1 cellular context compared by ENCODE assay signal in the genomic region with DNA sequence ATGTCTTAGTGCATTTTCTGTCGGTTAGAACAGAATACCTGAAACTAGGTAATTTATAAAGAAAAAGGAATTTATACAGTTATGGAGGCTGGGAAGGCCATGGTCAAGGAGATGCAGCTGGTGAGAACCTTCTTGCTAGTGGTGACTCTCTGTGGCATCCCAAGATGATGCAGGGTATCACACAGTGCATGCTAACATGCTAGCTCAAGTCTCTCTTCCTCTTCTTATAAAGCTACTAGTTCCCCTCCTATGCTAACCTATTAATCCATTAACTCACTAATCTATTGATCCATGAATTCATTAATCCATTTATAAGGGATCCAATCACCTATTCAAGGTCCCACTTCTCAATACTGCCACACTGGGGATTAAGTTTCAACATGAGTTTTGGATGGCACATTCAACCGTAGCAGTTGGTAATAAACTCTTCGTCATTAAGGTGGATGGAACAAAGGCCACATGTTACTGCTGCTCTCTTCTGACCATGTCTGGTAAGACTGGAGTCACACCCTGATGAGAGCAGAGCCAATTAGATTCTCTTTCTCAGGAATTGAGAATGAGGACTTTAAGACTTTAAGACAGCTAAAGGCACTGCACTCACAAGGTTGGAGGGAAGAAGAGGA.
TF ChIP-seq lines count a peak whose summit lies in the region.

No MANE protein-coding gene starts in this region.

TF ChIP-seq in GM12878, 131 proteins besides CTCF, POLR2A, EP300 and RAD21 (continued from another document and continues in another):
- TF ChIP-seq, protein P1, sequence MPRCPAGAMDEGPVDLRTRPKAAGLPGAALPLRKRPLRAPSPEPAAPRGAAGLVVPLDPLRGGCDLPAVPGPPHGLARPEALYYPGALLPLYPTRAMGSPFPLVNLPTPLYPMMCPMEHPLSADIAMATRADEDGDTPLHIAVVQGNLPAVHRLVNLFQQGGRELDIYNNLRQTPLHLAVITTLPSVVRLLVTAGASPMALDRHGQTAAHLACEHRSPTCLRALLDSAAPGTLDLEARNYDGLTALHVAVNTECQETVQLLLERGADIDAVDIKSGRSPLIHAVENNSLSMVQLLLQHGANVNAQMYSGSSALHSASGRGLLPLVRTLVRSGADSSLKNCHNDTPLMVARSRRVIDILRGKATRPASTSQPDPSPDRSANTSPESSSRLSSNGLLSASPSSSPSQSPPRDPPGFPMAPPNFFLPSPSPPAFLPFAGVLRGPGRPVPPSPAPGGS (IDR thresholded peaks at IDR 0.05; ENCODE audit: borderline replicate concordance, insufficient read depth, low read depth, low read length, poor library complexity, severe bottlenecking): no peak
- no peak for TF ChIP-seq NFYA (IDR thresholded peaks at IDR 0.05; ENCODE audit: borderline replicate concordance, low read depth, low read length)
- TF ChIP-seq IKZF2 (IDR thresholded peaks at IDR 0.05): peak in 1 of 2 experiments; percentile 64; a peak in 2 of 4 replicates
- TF ChIP-seq, protein P2, sequence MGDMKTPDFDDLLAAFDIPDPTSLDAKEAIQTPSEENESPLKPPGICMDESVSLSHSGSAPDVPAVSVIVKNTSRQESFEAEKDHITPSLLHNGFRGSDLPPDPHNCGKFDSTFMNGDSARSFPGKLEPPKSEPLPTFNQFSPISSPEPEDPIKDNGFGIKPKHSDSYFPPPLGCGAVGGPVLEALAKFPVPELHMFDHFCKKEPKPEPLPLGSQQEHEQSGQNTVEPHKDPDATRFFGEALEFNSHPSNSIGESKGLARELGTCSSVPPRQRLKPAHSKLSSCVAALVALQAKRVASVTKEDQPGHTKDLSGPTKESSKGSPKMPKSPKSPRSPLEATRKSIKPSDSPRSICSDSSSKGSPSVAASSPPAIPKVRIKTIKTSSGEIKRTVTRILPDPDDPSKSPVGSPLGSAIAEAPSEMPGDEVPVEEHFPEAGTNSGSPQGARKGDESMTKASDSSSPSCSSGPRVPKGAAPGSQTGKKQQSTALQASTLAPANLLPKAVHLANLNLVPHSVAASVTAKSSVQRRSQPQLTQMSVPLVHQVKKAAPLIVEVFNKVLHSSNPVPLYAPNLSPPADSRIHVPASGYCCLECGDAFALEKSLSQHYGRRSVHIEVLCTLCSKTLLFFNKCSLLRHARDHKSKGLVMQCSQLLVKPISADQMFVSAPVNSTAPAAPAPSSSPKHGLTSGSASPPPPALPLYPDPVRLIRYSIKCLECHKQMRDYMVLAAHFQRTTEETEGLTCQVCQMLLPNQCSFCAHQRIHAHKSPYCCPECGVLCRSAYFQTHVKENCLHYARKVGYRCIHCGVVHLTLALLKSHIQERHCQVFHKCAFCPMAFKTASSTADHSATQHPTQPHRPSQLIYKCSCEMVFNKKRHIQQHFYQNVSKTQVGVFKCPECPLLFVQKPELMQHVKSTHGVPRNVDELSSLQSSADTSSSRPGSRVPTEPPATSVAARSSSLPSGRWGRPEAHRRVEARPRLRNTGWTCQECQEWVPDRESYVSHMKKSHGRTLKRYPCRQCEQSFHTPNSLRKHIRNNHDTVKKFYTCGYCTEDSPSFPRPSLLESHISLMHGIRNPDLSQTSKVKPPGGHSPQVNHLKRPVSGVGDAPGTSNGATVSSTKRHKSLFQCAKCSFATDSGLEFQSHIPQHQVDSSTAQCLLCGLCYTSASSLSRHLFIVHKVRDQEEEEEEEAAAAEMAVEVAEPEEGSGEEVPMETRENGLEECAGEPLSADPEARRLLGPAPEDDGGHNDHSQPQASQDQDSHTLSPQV (IDR thresholded peaks at IDR 0.05): peak; percentile 46; the same call in 1 of the 2 replicates
- 0 out of 2 replicates have a peak, but pooled peaks have one; percentile 26 for TF ChIP-seq MLLT1 (IDR thresholded peaks at IDR 0.05)
- TF ChIP-seq BACH1 (IDR thresholded peaks at IDR 0.05; ENCODE audit: borderline replicate concordance): peak; percentile 15; the same call in 1 of the 2 replicates
- TF ChIP-seq YY1 (IDR thresholded peaks at IDR 0.05; ENCODE audit: low read depth, low read length): no peak
- TF ChIP-seq CBX5 (IDR thresholded peaks at IDR 0.05; ENCODE audit: low read depth): no peak
- no peak for TF ChIP-seq ASH2L (IDR thresholded peaks at IDR 0.05; ENCODE audit: borderline replicate concordance, low read depth)
- no peak for TF ChIP-seq SIX5 (IDR thresholded peaks at IDR 0.05; ENCODE audit: low read depth, low read length, severe bottlenecking)
- TF ChIP-seq, protein P3, sequence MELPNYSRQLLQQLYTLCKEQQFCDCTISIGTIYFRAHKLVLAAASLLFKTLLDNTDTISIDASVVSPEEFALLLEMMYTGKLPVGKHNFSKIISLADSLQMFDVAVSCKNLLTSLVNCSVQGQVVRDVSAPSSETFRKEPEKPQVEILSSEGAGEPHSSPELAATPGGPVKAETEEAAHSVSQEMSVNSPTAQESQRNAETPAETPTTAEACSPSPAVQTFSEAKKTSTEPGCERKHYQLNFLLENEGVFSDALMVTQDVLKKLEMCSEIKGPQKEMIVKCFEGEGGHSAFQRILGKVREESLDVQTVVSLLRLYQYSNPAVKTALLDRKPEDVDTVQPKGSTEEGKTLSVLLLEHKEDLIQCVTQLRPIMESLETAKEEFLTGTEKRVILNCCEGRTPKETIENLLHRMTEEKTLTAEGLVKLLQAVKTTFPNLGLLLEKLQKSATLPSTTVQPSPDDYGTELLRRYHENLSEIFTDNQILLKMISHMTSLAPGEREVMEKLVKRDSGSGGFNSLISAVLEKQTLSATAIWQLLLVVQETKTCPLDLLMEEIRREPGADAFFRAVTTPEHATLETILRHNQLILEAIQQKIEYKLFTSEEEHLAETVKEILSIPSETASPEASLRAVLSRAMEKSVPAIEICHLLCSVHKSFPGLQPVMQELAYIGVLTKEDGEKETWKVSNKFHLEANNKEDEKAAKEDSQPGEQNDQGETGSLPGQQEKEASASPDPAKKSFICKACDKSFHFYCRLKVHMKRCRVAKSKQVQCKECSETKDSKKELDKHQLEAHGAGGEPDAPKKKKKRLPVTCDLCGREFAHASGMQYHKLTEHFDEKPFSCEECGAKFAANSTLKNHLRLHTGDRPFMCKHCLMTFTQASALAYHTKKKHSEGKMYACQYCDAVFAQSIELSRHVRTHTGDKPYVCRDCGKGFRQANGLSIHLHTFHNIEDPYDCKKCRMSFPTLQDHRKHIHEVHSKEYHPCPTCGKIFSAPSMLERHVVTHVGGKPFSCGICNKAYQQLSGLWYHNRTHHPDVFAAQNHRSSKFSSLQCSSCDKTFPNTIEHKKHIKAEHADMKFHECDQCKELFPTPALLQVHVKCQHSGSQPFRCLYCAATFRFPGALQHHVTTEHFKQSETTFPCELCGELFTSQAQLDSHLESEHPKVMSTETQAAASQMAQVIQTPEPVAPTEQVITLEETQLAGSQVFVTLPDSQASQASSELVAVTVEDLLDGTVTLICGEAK (IDR thresholded peaks at IDR 0.05; ENCODE audit: borderline replicate concordance): no peak
- TF ChIP-seq, protein P4, sequence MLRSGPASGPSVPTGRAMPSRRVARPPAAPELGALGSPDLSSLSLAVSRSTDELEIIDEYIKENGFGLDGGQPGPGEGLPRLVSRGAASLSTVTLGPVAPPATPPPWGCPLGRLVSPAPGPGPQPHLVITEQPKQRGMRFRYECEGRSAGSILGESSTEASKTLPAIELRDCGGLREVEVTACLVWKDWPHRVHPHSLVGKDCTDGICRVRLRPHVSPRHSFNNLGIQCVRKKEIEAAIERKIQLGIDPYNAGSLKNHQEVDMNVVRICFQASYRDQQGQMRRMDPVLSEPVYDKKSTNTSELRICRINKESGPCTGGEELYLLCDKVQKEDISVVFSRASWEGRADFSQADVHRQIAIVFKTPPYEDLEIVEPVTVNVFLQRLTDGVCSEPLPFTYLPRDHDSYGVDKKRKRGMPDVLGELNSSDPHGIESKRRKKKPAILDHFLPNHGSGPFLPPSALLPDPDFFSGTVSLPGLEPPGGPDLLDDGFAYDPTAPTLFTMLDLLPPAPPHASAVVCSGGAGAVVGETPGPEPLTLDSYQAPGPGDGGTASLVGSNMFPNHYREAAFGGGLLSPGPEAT (IDR thresholded peaks at IDR 0.05; ENCODE audit: low read depth): no peak
- no peak for TF ChIP-seq RFX5 (IDR thresholded peaks at IDR 0.05; ENCODE audit: low read depth, low read length)
- TF ChIP-seq POU2F2 (IDR thresholded peaks at IDR 0.05; ENCODE audit: borderline replicate concordance, low read depth, low read length): peak; percentile 20; the same call in 1 of the 3 replicates
- no peak for TF ChIP-seq MTA3 (IDR thresholded peaks at IDR 0.05; ENCODE audit: borderline replicate concordance, low read length)
- peak; percentile 63 for TF ChIP-seq PAX5 (IDR thresholded peaks at IDR 0.05; ENCODE audit: borderline replicate concordance, low read depth, low read length)
- TF ChIP-seq EZH2 (IDR thresholded peaks at IDR 0.05; ENCODE audit: borderline replicate concordance, control insufficient read depth, low read depth, low read length): no peak
- no peak for TF ChIP-seq IKZF1 (conservative IDR thresholded peaks at IDR 0.05)
- no peak for TF ChIP-seq TCF7 (IDR thresholded peaks at IDR 0.05; ENCODE audit: borderline replicate concordance)
- no peak for TF ChIP-seq RBBP5 (conservative IDR thresholded peaks at IDR 0.05)
- TF ChIP-seq ZNF384 (IDR thresholded peaks at IDR 0.05; ENCODE audit: borderline replicate concordance, low read depth, low read length): no peak
- TF ChIP-seq ZNF274 (IDR thresholded peaks at IDR 0.05; ENCODE audit: insufficient read depth, insufficient read length): no peak
- no peak for TF ChIP-seq CHD4 (IDR thresholded peaks at IDR 0.05)
- TF ChIP-seq ATF7 (IDR thresholded peaks at IDR 0.05; ENCODE audit: low read depth): no peak
- no peak for TF ChIP-seq YBX1 (IDR thresholded peaks at IDR 0.05)
- TF ChIP-seq MTA2 (IDR thresholded peaks at IDR 0.05; ENCODE audit: low read depth): peak; percentile 26; the same call in 1 of the 2 replicates
- TF ChIP-seq CHD2 (IDR thresholded peaks at IDR 0.05; ENCODE audit: borderline replicate concordance, low read depth, low read length): no peak
- TF ChIP-seq SMC3 (IDR thresholded peaks at IDR 0.05; ENCODE audit: borderline replicate concordance, low read length): peak; percentile 24; the same call in 1 of the 2 replicates
- no peak for TF ChIP-seq SUZ12 (IDR thresholded peaks at IDR 0.05; ENCODE audit: unreplicated experiment)
- no peak for TF ChIP-seq FOXM1 (IDR thresholded peaks at IDR 0.05; ENCODE audit: low read depth, low read length)
- no peak for TF ChIP-seq TBL1XR1 (IDR thresholded peaks at IDR 0.05; ENCODE audit: low read depth, low read length)
- no peak for TF ChIP-seq TCF3 (IDR thresholded peaks at IDR 0.05; ENCODE audit: borderline replicate concordance, insufficient read depth, low read depth, low read length)
- TF ChIP-seq, protein P5, sequence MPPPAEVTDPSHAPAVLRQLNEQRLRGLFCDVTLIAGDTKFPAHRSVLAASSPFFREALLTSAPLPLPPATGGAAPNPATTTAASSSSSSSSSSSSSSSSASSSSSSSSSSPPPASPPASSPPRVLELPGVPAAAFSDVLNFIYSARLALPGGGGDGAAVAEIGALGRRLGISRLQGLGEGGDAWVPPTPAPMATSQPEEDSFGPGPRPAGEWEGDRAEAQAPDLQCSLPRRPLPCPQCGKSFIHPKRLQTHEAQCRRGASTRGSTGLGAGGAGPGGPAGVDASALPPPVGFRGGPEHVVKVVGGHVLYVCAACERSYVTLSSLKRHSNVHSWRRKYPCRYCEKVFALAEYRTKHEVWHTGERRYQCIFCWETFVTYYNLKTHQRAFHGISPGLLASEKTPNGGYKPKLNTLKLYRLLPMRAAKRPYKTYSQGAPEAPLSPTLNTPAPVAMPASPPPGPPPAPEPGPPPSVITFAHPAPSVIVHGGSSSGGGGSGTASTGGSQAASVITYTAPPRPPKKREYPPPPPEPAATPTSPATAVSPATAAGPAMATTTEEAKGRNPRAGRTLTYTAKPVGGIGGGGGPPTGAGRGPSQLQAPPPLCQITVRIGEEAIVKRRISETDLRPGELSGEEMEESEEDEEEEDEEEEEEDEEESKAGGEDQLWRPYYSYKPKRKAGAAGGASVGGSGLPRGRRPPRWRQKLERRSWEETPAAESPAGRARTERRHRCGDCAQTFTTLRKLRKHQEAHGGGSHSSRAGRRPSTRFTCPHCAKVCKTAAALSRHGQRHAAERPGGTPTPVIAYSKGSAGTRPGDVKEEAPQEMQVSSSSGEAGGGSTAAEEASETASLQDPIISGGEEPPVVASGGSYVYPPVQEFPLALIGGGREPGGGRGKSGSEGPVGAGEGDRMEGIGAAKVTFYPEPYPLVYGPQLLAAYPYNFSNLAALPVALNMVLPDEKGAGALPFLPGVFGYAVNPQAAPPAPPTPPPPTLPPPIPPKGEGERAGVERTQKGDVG (CRISPR knock-in tag; IDR thresholded peaks at IDR 0.05): no peak
- TF ChIP-seq SMARCA5 (IDR thresholded peaks at IDR 0.05): no peak
- no peak for TF ChIP-seq POLR2AphosphoS2 (IDR thresholded peaks at IDR 0.05; ENCODE audit: low read depth, low read length)
- no peak for TF ChIP-seq KLF5 (IDR thresholded peaks at IDR 0.05; ENCODE audit: partially characterized antibody)
- no peak for TF ChIP-seq STAT1 (conservative IDR thresholded peaks at IDR 0.05)
- no peak for TF ChIP-seq E2F8 (IDR thresholded peaks at IDR 0.05; ENCODE audit: low read depth, partially characterized antibody)
- no peak for TF ChIP-seq NRF1 (conservative IDR thresholded peaks at IDR 0.05; ENCODE audit: low read depth, low read length)
- no peak for TF ChIP-seq BHLHE40 (IDR thresholded peaks at IDR 0.05; ENCODE audit: borderline replicate concordance in 1 of 2, low read depth in 2 of 2, low read length in 1 of 2)
